Comparison of ENCODE assay signal across 7 cellular contexts in genomic region chr20:53623454-53624206, GRCh38. TPM values are rescaled to one million over a fixed set of nuclear protein-coding genes. Genes with fewer than 3 reads are reported as not detected.
DNase-seq lines count a peak whose midpoint lies in the region; ATAC-seq, FAIRE-seq and TF ChIP-seq lines count a peak whose summit lies in the region.

No MANE protein-coding gene starts in this region.

- no peaks in the 10 kb centered on the region for H3K9me2 ChIP-seq in neural cell (ENCODE audit: insufficient read depth, low read length)

- peak overlapping the region; percentile 50 for H3K9ac ChIP-seq in NT2/D1 (ENCODE audit: insufficient read length, low read depth)
- H3K9ac ChIP-seq in neural cell (ENCODE audit: low read length), result no peak overlapping the region

- no peaks in the 10 kb centered on the region for H3K9me3 ChIP-seq in NT2/D1 (ENCODE audit: insufficient read depth, low read length)
- H3K9me3 ChIP-seq in neural cell (ENCODE audit: low read length), result no peaks in the 10 kb centered on the region

- H3K27ac ChIP-seq in foreskin keratinocyte (peak overlapping the region; percentile 85), neural cell (ENCODE audit: low read length) (no peak overlapping the region)

- peak; percentile 63 for FAIRE-seq in GM12891 (lab: Jason Lieb, UNC)
- FAIRE-seq in urothelium cell line (lab: Jason Lieb, UNC), result no peak

- H2AFZ ChIP-seq in neural cell (ENCODE audit: low read depth, low read length), result peak overlapping the region; percentile 12

- H3K4me3 ChIP-seq in NT2/D1 (ENCODE audit: insufficient read length, low read depth) (peak overlapping the region; percentile 16), neural cell (ENCODE audit: low read length) (peak overlapping the region; percentile 55)

- peaks cover 7% of the 10 kb centered on the region for H3K4me1 ChIP-seq in NT2/D1 (ENCODE audit: insufficient read depth, insufficient read length)
- peaks cover 22% of the 10 kb centered on the region for H3K4me1 ChIP-seq in foreskin keratinocyte

- intact Hi-C loops in activated T-helper 2 cell treated with anti-CD3 and anti-CD28 coated beads, Interferon-gamma antibody, Interleukin-2, Interleukin-4, amounts not matched to agents 10 μg/mL and 5 μg/mL and 100 μg/mL, durations not matched to agents 14 hours and 24 hours and 36 hours (cut with micrococcal nuclease), result loop anchor here (1.0 to 5.0 kb wide), 4 partner anchors 14 to 36 kb away; no protein-coding TSS in a partner anchor

- no peaks in the 10 kb centered on the region for H3K79me2 ChIP-seq in neural cell (replicated peaks; ENCODE audit: insufficient read depth, low read length)

- H3K9me3 Mint-ChIP-seq in activated T-helper 2 cell treated with anti-CD3 and anti-CD28 coated beads, Interferon-gamma antibody, Interleukin-2, Interleukin-4, amounts not matched to agents 10 μg/mL and 5 μg/mL and 100 μg/mL, durations not matched to agents 14 hours and 24 hours and 36 hours, result no peaks in the 10 kb centered on the region

- TF ChIP-seq CTCF in foreskin keratinocyte (conservative IDR thresholded peaks at IDR 0.05) (peak; percentile 33), neural cell (IDR thresholded peaks at IDR 0.05; ENCODE audit: poor library complexity, severe bottlenecking) (no peak)

- H3K27ac Mint-ChIP-seq in activated T-helper 2 cell treated with anti-CD3 and anti-CD28 coated beads, Interferon-gamma antibody, Interleukin-2, Interleukin-4, amounts not matched to agents 10 μg/mL and 5 μg/mL and 100 μg/mL, durations not matched to agents 14 hours and 24 hours and 36 hours, result peak overlapping the region; percentile 95

- ATAC-seq in HG02973 (IDR thresholded peaks at IDR 0.05; ENCODE audit: unreplicated experiment) (peak; percentile 47), foreskin keratinocyte (peak; percentile 65)

- peak; percentile 73; the same call in 1 of the 2 replicates for TF ChIP-seq POLR2A in GM12891 (IDR thresholded peaks at IDR 0.05; ENCODE audit: low read depth, low read length)

- TF ChIP-seq RAD21 in neural cell (conservative IDR thresholded peaks at IDR 0.05), result no peak

- no peak for DNase-seq in GM12891 (ENCODE audit: insufficient read length, low spot score)
- peak; percentile 61 for DNase-seq in NT2/D1 (ENCODE audit: low read depth, low spot score)
- DNase-seq in activated T-helper 2 cell treated with anti-CD3 and anti-CD28 coated beads, Interferon-gamma antibody, Interleukin-2, Interleukin-4, amounts not matched to agents 10 μg/mL and 5 μg/mL and 100 μg/mL, durations not matched to agents 14 hours and 24 hours and 36 hours (ENCODE audit: low spot score), result peak; percentile 32
- peak in 1 of 2 donors; percentile 63 for DNase-seq in foreskin keratinocyte
- peak; percentile 85 for DNase-seq in urothelium cell line (ENCODE audit: low spot score)

- H3K4me1 Mint-ChIP-seq in activated T-helper 2 cell treated with anti-CD3 and anti-CD28 coated beads, Interferon-gamma antibody, Interleukin-2, Interleukin-4, amounts not matched to agents 10 μg/mL and 5 μg/mL and 100 μg/mL, durations not matched to agents 14 hours and 24 hours and 36 hours (ENCODE audit: low read depth), result peaks cover 37% of the 10 kb centered on the region

- H3K27me3 Mint-ChIP-seq in activated T-helper 2 cell treated with anti-CD3 and anti-CD28 coated beads, Interferon-gamma antibody, Interleukin-2, Interleukin-4, amounts not matched to agents 10 μg/mL and 5 μg/mL and 100 μg/mL, durations not matched to agents 14 hours and 24 hours and 36 hours (ENCODE audit: low read depth), result no peaks in the 10 kb centered on the region

- H3K36me3 Mint-ChIP-seq in activated T-helper 2 cell treated with anti-CD3 and anti-CD28 coated beads, Interferon-gamma antibody, Interleukin-2, Interleukin-4, amounts not matched to agents 10 μg/mL and 5 μg/mL and 100 μg/mL, durations not matched to agents 14 hours and 24 hours and 36 hours (ENCODE audit: low read depth), result no peaks in the 10 kb centered on the region

- H4K20me1 ChIP-seq in neural cell (ENCODE audit: insufficient read depth), result no peaks in the 10 kb centered on the region

- H3K27me3 ChIP-seq in NT2/D1 (ENCODE audit: insufficient read depth, insufficient read length) (no peaks in the 10 kb centered on the region), foreskin keratinocyte (no peaks in the 10 kb centered on the region), neural cell (ENCODE audit: insufficient read depth, low read depth, low read length) (no peaks in the 10 kb centered on the region)

- H3K4me2 ChIP-seq in neural cell (ENCODE audit: low read length), result peak overlapping the region; percentile 42

- H3K4me3 Mint-ChIP-seq in activated T-helper 2 cell treated with anti-CD3 and anti-CD28 coated beads, Interferon-gamma antibody, Interleukin-2, Interleukin-4, amounts not matched to agents 10 μg/mL and 5 μg/mL and 100 μg/mL, durations not matched to agents 14 hours and 24 hours and 36 hours (ENCODE audit: low read depth), result peak overlapping the region; percentile 73

- no peaks in the 10 kb centered on the region for H3K36me3 ChIP-seq in NT2/D1 (ENCODE audit: insufficient read depth, insufficient read length, low read length)
- no peaks in the 10 kb centered on the region for H3K36me3 ChIP-seq in neural cell (ENCODE audit: insufficient read depth, low read length)

- no peak for TF ChIP-seq EP300 in neural cell (conservative IDR thresholded peaks at IDR 0.05; ENCODE audit: poor library complexity, severe bottlenecking)

- no peaks in the 10 kb centered on the region for H3F3A ChIP-seq in neural cell (ENCODE audit: insufficient read depth, low read length, poor library complexity, severe bottlenecking)

TF ChIP-seq in GM12891, 5 proteins besides CTCF, POLR2A, EP300 and RAD21:
- TF ChIP-seq POLR2AphosphoS5 (IDR thresholded peaks at IDR 0.05; ENCODE audit: low read depth, low read length) (peak; percentile 58; the same call in 1 of the 2 replicates), TAF1 (IDR thresholded peaks at IDR 0.05; ENCODE audit: low read depth, low read length) (0 out of 2 replicates have a peak, but pooled peaks have one; percentile 12), PAX5 (IDR thresholded peaks at IDR 0.05; ENCODE audit: insufficient read depth, low read length, severe bottlenecking) (no peak), POU2F2 (IDR thresholded peaks at IDR 0.05; ENCODE audit: low read depth, low read length) (no peak), SPI1 (IDR thresholded peaks at IDR 0.05; ENCODE audit: low read depth, low read length) (no peak)

TF ChIP-seq in neural cell, 6 proteins besides CTCF, POLR2A, EP300 and RAD21:
- TF ChIP-seq EZH2 (IDR thresholded peaks at IDR 0.05; ENCODE audit: borderline replicate concordance, insufficient read depth, low read length, poor library complexity, severe bottlenecking) (no peak), TAF1 (IDR thresholded peaks at IDR 0.05; ENCODE audit: low read depth) (no peak), REST (IDR thresholded peaks at IDR 0.05; ENCODE audit: borderline replicate concordance) (no peak), POLR2AphosphoS5 (IDR thresholded peaks at IDR 0.05) (no peak), MXI1 (conservative IDR thresholded peaks at IDR 0.05; ENCODE audit: poor library complexity, severe bottlenecking) (no peak)

RNA-seq across cellular contexts. Expression of gene ZNF217, which starts 30.0 kb away (rescaled TPM):
- 19.2 TPM for polyA plus RNA-seq in GM12891 (2012; ENCODE audit: low read depth, missing spikeins)
- total RNA-seq in activated T-helper 2 cell treated with anti-CD3 and anti-CD28 coated beads, Interferon-gamma antibody, Interleukin-2, Interleukin-4, amounts not matched to agents 10 μg/mL and 5 μg/mL and 100 μg/mL, durations not matched to agents 14 hours and 24 hours and 36 hours, result 55.4 and 60.6 TPM in 2 replicates
- 36.8 and 37.4 TPM in 2 replicates for total RNA-seq in foreskin keratinocyte
- 5.1 and 5.9 TPM in 2 replicates for polyA plus RNA-seq in foreskin keratinocyte
- 1.9 and 3.0 TPM in 2 replicates for polyA plus RNA-seq in neural cell
- 8.3 and 10.0 TPM in 2 replicates for polyA minus RNA-seq in neural cell
